In the genomic region with DNA sequence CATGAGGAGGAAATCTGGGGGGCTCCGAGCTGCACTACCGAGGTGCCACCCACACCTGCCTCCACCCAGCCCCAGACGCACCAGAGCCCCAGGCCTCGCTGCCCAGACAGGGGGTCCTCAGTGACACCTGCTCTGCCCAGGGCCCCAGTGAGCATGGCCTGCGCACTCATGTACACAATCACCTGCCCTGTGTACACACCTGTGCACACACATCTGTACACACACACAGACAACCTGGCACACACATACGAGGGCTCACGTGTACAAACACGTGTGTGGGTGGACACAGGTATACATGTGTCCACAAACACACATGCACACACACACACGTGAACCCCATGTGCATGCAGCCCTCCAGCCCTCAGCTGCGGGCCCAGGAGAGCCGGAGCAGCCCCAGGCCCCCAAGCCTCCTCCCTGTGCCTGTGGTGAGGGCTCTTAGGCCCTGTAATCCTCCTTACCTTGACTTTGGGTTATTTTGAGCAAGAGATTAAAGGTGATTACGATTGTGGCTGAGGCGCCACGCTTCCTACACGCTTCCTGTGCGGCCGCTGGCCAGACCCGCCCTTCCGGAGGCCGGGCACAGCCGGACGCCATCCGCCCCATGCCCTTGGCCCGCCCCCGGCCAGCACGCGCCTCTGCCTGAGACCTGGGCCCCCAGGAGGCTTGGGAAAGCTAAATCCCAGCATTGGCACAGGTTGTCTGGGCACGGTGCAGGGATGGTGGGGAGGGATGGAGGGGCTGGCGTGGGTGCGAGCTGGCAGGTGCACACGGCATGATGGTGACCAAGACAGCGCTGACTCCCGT, we compare ENCODE assay signal across 9 cellular contexts.
DNase-seq lines count a peak whose midpoint lies in the region; ATAC-seq and TF ChIP-seq lines count a peak whose summit lies in the region.
"Had no signal": no experiment of that assay in that cellular context is flagged by ENCODE, and none has a peak within 500 bp of the region (broad histone marks: within the 10 kb centered on the region; RNA-seq: fewer than 3 reads in every experiment).

No MANE protein-coding gene starts in this region.

- peak; percentile 77 for TF ChIP-seq POLR2A in NB4 (IDR thresholded peaks at IDR 0.05; ENCODE audit: extremely low read depth, insufficient read length)
- no peak for TF ChIP-seq POLR2A in testis (IDR thresholded peaks at IDR 0.05)
- no peak for TF ChIP-seq POLR2A in GM18505 (IDR thresholded peaks at IDR 0.05; ENCODE audit: borderline replicate concordance, extremely low read depth, insufficient read depth, insufficient read length)

- H3K9me3 ChIP-seq in testis = no peaks in the 10 kb centered on the region

- H3K36me3 ChIP-seq in GM06990 (ENCODE audit: control insufficient read depth, insufficient read depth, low read length) (no peaks in the 10 kb centered on the region), testis (ENCODE audit: low read depth, missing control alignments) (no peaks in the 10 kb centered on the region)

- no peaks in the 10 kb centered on the region for H3K27me3 Mint-ChIP-seq in activated T-helper 2 cell treated with anti-CD3 and anti-CD28 coated beads, Interferon-gamma antibody, Interleukin-2, Interleukin-4, amounts not matched to agents 10 μg/mL and 5 μg/mL and 100 μg/mL, durations not matched to agents 14 hours and 24 hours and 36 hours (ENCODE audit: low read depth)
- peaks cover 0 to 5% of the 10 kb centered on the region in 2 donors for H3K27me3 Mint-ChIP-seq in natural killer cell treated with Interleukin-12 subunit alpha and Interleukin-12 subunit beta and Interleukin-15 and Interleukin-18, amount 100 ng/mL, for 72 hours
- H3K27me3 Mint-ChIP-seq: brain had no signal

- no peaks in the 10 kb centered on the region for H3K9me3 Mint-ChIP-seq in activated T-helper 2 cell treated with anti-CD3 and anti-CD28 coated beads, Interferon-gamma antibody, Interleukin-2, Interleukin-4, amounts not matched to agents 10 μg/mL and 5 μg/mL and 100 μg/mL, durations not matched to agents 14 hours and 24 hours and 36 hours
- no peaks in the 10 kb centered on the region for H3K9me3 Mint-ChIP-seq in natural killer cell treated with Interleukin-12 subunit alpha and Interleukin-12 subunit beta and Interleukin-15 and Interleukin-18, amount 100 ng/mL, for 72 hours
- H3K9me3 Mint-ChIP-seq: brain had no signal

- peak; percentile 60 for DNase-seq in GM06990 (ENCODE audit: extremely low read depth, insufficient read length)
- peak; percentile 82 for DNase-seq in NB4 (ENCODE audit: low read depth)
- peak; percentile 14 for DNase-seq in activated T-helper 2 cell treated with anti-CD3 and anti-CD28 coated beads, Interferon-gamma antibody, Interleukin-2, Interleukin-4, amounts not matched to agents 10 μg/mL and 5 μg/mL and 100 μg/mL, durations not matched to agents 14 hours and 24 hours and 36 hours (ENCODE audit: low spot score)
- no peak for DNase-seq in natural killer cell treated with Interleukin-12 subunit alpha and Interleukin-12 subunit beta and Interleukin-15 and Interleukin-18, amount 100 ng/mL, for 72 hours (ENCODE audit: low spot score)
- DNase-seq in testis = no peak
- no peak for DNase-seq in DMS114 treated with DMSO at 0.1 percent for 48 hours (lab: John Stamatoyannopoulos, UW; ENCODE audit: unreplicated experiment)
- DNase-seq in C1 segment of cervical spinal cord (lab: John Stamatoyannopoulos, UW) = no peak

- no peak overlapping the region for H3K4me3 Mint-ChIP-seq in activated T-helper 2 cell treated with anti-CD3 and anti-CD28 coated beads, Interferon-gamma antibody, Interleukin-2, Interleukin-4, amounts not matched to agents 10 μg/mL and 5 μg/mL and 100 μg/mL, durations not matched to agents 14 hours and 24 hours and 36 hours (ENCODE audit: low read depth)
- peak overlapping the region; percentile 45 for H3K4me3 Mint-ChIP-seq in natural killer cell treated with Interleukin-12 subunit alpha and Interleukin-12 subunit beta and Interleukin-15 and Interleukin-18, amount 100 ng/mL, for 72 hours
- H3K4me3 Mint-ChIP-seq: brain had no signal

- no peaks in the 10 kb centered on the region for H3K27me3 ChIP-seq in GM06990 (replicated peaks; ENCODE audit: control insufficient read depth, insufficient read depth, low read length)
- no peaks in the 10 kb centered on the region for H3K27me3 ChIP-seq in testis

- no peaks in the 10 kb centered on the region for H3K4me1 ChIP-seq in testis

- H3K36me3 Mint-ChIP-seq in activated T-helper 2 cell treated with anti-CD3 and anti-CD28 coated beads, Interferon-gamma antibody, Interleukin-2, Interleukin-4, amounts not matched to agents 10 μg/mL and 5 μg/mL and 100 μg/mL, durations not matched to agents 14 hours and 24 hours and 36 hours (ENCODE audit: low read depth) = no peaks in the 10 kb centered on the region
- H3K36me3 Mint-ChIP-seq in natural killer cell treated with Interleukin-12 subunit alpha and Interleukin-12 subunit beta and Interleukin-15 and Interleukin-18, amount 100 ng/mL, for 72 hours = no peaks in the 10 kb centered on the region

- ATAC-seq in natural killer cell treated with Interleukin-12 subunit alpha and Interleukin-12 subunit beta and Interleukin-15 and Interleukin-18, amount 100 ng/mL, for 72 hours = peak; percentile 63 to 69
- ATAC-seq in GM18505 (IDR thresholded peaks at IDR 0.05; ENCODE audit: unreplicated experiment) = no peak

- WGBS in testis, 2 donors = 77 to 85% methylated on average over 31 of the region's 33 CpGs

- peaks cover 8% of the 10 kb centered on the region for H3K4me1 Mint-ChIP-seq in activated T-helper 2 cell treated with anti-CD3 and anti-CD28 coated beads, Interferon-gamma antibody, Interleukin-2, Interleukin-4, amounts not matched to agents 10 μg/mL and 5 μg/mL and 100 μg/mL, durations not matched to agents 14 hours and 24 hours and 36 hours (ENCODE audit: low read depth)
- H3K4me1 Mint-ChIP-seq in natural killer cell treated with Interleukin-12 subunit alpha and Interleukin-12 subunit beta and Interleukin-15 and Interleukin-18, amount 100 ng/mL, for 72 hours (ENCODE audit: low read depth in 2 of 2) = peaks cover 21 to 27% of the 10 kb centered on the region in 2 donors

- H3K4me3 ChIP-seq in GM06990 (replicated peaks; ENCODE audit: low read depth, low read length) (peak overlapping the region; percentile 63), NB4 (ENCODE audit: low read depth, low read length) (peak overlapping the region; percentile 86), testis (no peak overlapping the region)

- no peak overlapping the region for H3K27ac Mint-ChIP-seq in activated T-helper 2 cell treated with anti-CD3 and anti-CD28 coated beads, Interferon-gamma antibody, Interleukin-2, Interleukin-4, amounts not matched to agents 10 μg/mL and 5 μg/mL and 100 μg/mL, durations not matched to agents 14 hours and 24 hours and 36 hours
- no peak overlapping the region for H3K27ac Mint-ChIP-seq in natural killer cell treated with Interleukin-12 subunit alpha and Interleukin-12 subunit beta and Interleukin-15 and Interleukin-18, amount 100 ng/mL, for 72 hours

- intact Hi-C loops in activated T-helper 2 cell treated with anti-CD3 and anti-CD28 coated beads, Interferon-gamma antibody, Interleukin-2, Interleukin-4, amounts not matched to agents 10 μg/mL and 5 μg/mL and 100 μg/mL, durations not matched to agents 14 hours and 24 hours and 36 hours (cut with micrococcal nuclease) = no loop called here
- intact Hi-C loops in testis (cut with DNase I; ENCODE audit: low total_unique reads) = no loop called here

- H3K27ac ChIP-seq in testis = no peak overlapping the region

- no peak for TF ChIP-seq CTCF in GM06990 (IDR thresholded peaks at IDR 0.05; ENCODE audit: insufficient read depth, low read length, poor library complexity, severe bottlenecking)
- TF ChIP-seq CTCF in NB4 (IDR thresholded peaks at IDR 0.05; ENCODE audit: low read depth, low read length) = no peak
- TF ChIP-seq CTCF in testis (IDR thresholded peaks at IDR 0.05) = no peak

Comparison
In these comparisons a context has a peak if more than half of its experiments do, and no peak if none do; other contexts are left out.
1. DNase-seq: peak in GM06990 (single experiment), NB4 (single experiment) and activated T-helper 2 cell treated with anti-CD3 and anti-CD28 coated beads, Interferon-gamma antibody, Interleukin-2, Interleukin-4, amounts not matched to agents 10 μg/mL and 5 μg/mL and 100 μg/mL, durations not matched to agents 14 hours and 24 hours and 36 hours (single experiment); none in natural killer cell treated with Interleukin-12 subunit alpha and Interleukin-12 subunit beta and Interleukin-15 and Interleukin-18, amount 100 ng/mL, for 72 hours (single experiment), testis (single experiment), DMS114 treated with DMSO at 0.1 percent for 48 hours (single experiment) and C1 segment of cervical spinal cord (0 of 14).
2. H3K4me3 ChIP-seq: peak in GM06990 (single experiment) and NB4 (single experiment); none in testis (0 of 2).